In genomic region chr18:3042337-3042736, GRCh38 we compare ENCODE assay signal across 18 cellular contexts.
"Had no signal": no experiment of that assay in that cellular context is flagged by ENCODE, and none has a peak within 500 bp of the region (broad histone marks: within the 10 kb centered on the region; RNA-seq: fewer than 3 reads in every experiment).

No MANE protein-coding gene starts in this region.

- DNase-seq: activated CD4-positive, alpha-beta T cell treated with anti-CD3 and anti-CD28 coated beads, Interleukin-2, amount 50 U/mL, for 4 hours; activated naive CD4-positive, alpha-beta T cell treated with anti-CD3 and anti-CD28 coated beads, Interleukin-2, amount 50 U/mL, for 16 hours; activated T-cell treated with anti-CD3 and anti-CD28 coated beads, Interleukin-2, amount 50 U/mL, for 1 hour; caudate nucleus; hypothalamus; kidney; left ventricle myocardium inferior; mesenchymal stem cell; posterior cingulate gyrus; stimulated activated CD4-positive, alpha-beta T cell treated with anti-CD3 and anti-CD28 coated beads, Interleukin-15, amount 100 ng/mL, for 24 hours; stimulated activated CD4-positive, alpha-beta T cell treated with anti-CD3 and anti-CD28 coated beads, Interleukin-4, amount 100 ng/mL, for 1 hour; stimulated activated naive CD8-positive, alpha-beta T cell treated with anti-CD3 and anti-CD28 coated beads, Interleukin-15, Interleukin-2, amounts not matched to agents 100 U/mL and 50 U/mL, for 24 hours; upper lobe of right lung had no signal

- H3K9me3 Mint-ChIP-seq: activated T-helper 2 cell treated with anti-CD3 and anti-CD28 coated beads, Interferon-gamma antibody, Interleukin-2, Interleukin-4, amounts not matched to agents 10 μg/mL and 5 μg/mL and 100 μg/mL, durations not matched to agents 14 hours and 24 hours and 36 hours had no signal

- H3K4me3 ChIP-seq: left ventricle myocardium inferior, SJSA1, suprapubic skin, upper lobe of right lung had no signal

- H3K27me3 ChIP-seq: SJSA1, suprapubic skin, upper lobe of right lung had no signal

- H3K36me3 ChIP-seq: left ventricle myocardium inferior, SJSA1, suprapubic skin, upper lobe of right lung had no signal

- H3K9me3 ChIP-seq: left ventricle myocardium inferior, SJSA1, suprapubic skin, upper lobe of right lung had no signal

- H3K27ac ChIP-seq: left ventricle myocardium inferior, SJSA1, suprapubic skin, upper lobe of right lung had no signal

- ATAC-seq: activated CD4-positive, CD25-positive, alpha-beta regulatory T cell treated with anti-CD3 and anti-CD28 coated beads, Interleukin-2, amount 50 U/mL, for 24 hours; esophagus mucosa; stimulated activated naive CD8-positive, alpha-beta T cell treated with anti-CD3 and anti-CD28 coated beads, Interleukin-15, Interleukin-2, amounts not matched to agents 100 U/mL and 50 U/mL, for 24 hours; upper lobe of right lung had no signal

- H3K27ac Mint-ChIP-seq: activated T-helper 2 cell treated with anti-CD3 and anti-CD28 coated beads, Interferon-gamma antibody, Interleukin-2, Interleukin-4, amounts not matched to agents 10 μg/mL and 5 μg/mL and 100 μg/mL, durations not matched to agents 14 hours and 24 hours and 36 hours had no signal
